11 cellular contexts compared by ENCODE assay signal in the genomic region with DNA sequence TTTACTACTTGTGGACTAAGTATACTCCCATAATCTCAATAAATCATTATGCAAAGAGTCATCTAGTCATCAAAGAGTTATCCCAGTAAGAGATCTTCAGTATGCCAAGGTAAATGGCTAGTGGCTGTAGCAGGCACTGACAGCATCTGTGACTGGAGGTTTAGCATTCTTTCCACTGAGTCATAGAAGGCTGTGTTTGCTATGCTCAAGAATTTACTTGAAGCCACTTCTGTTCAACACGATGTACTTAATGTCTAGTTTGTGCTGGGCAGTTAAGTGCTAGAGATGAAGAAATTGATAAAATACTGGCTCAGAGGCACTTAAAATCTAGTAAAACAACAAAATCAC. TPM values are rescaled to one million over a fixed set of nuclear protein-coding genes. Genes with fewer than 3 reads are reported as not detected.
A peak's percentile ranks its signal among the peaks of the same experiment; 100 is the strongest.
DNase-seq lines count a peak whose midpoint lies in the region; ATAC-seq lines count a peak whose summit lies in the region.
"Had no signal": no experiment of that assay in that cellular context is flagged by ENCODE, and none has a peak within 500 bp of the region (broad histone marks: within the 10 kb centered on the region; RNA-seq: fewer than 3 reads in every experiment).

No MANE protein-coding gene starts in this region.

- DNase-seq in COLO829 (ENCODE audit: low spot score) (peak; percentile 57), HT1080 (ENCODE audit: low read depth) (peak; percentile 85), T47D (ENCODE audit: low read depth in 1 of 2, low spot score in 1 of 2) (peak; percentile 69 to 86), OCI-M1 (lab: John Stamatoyannopoulos, UW) (no peak)
- DNase-seq in naive thymus-derived CD4-positive, alpha-beta T cell, result no peak
- DNase-seq: NCI-H345 had no signal

- no peaks in the 10 kb centered on the region for H3K27me3 Mint-ChIP-seq in naive thymus-derived CD4-positive, alpha-beta T cell

- peak overlapping the region in 5 of 9 donors; percentile 22 to 79 (median 43) for H3K27ac Mint-ChIP-seq in naive thymus-derived CD4-positive, alpha-beta T cell

- H3K4me1 Mint-ChIP-seq in naive thymus-derived CD4-positive, alpha-beta T cell, result peaks cover 15 to 73% (median 33%) of the 10 kb centered on the region in 7 donors

- H3K27ac ChIP-seq in naive thymus-derived CD4-positive, alpha-beta T cell (ENCODE audit: low read depth, low read length), result no peak overlapping the region
- H3K27ac ChIP-seq: HL-60 had no signal

- H3K9me3 Mint-ChIP-seq in naive thymus-derived CD4-positive, alpha-beta T cell, result peaks cover 0 to 3% (median 0%) of the 10 kb centered on the region in 11 donors

- no peak overlapping the region for H3K4me3 Mint-ChIP-seq in naive thymus-derived CD4-positive, alpha-beta T cell

- no peak overlapping the region for H3K4me3 ChIP-seq in naive thymus-derived CD4-positive, alpha-beta T cell (ENCODE audit: low read length)

- CTCF ChIA-PET in naive thymus-derived CD4-positive, alpha-beta T cell (lab: Charles Lee), result no interaction called here

- H3K4me1 ChIP-seq in naive thymus-derived CD4-positive, alpha-beta T cell (ENCODE audit: control insufficient read depth in 2 of 2, insufficient read depth in 2 of 2, low read length in 2 of 2), result no peaks in the 10 kb centered on the region

- no peaks in the 10 kb centered on the region for H3K27me3 ChIP-seq in naive thymus-derived CD4-positive, alpha-beta T cell (ENCODE audit: control insufficient read depth in 2 of 2, insufficient read depth in 2 of 2, low read length in 2 of 2)

- intact Hi-C loops in naive thymus-derived CD4-positive, alpha-beta T cell (cut with micrococcal nuclease), result loop anchor here in 1 of 2 donors (1.0 to 2.0 kb wide), 2 partner anchors 9 to 19 kb away; no protein-coding TSS in a partner anchor

- POLR2A ChIA-PET in naive thymus-derived CD4-positive, alpha-beta T cell (lab: Charles Lee), result no interaction called here

- no peaks in the 10 kb centered on the region for H3K9me3 ChIP-seq in naive thymus-derived CD4-positive, alpha-beta T cell (ENCODE audit: control insufficient read depth in 2 of 3, low read length in 3 of 3)

- ATAC-seq in naive thymus-derived CD4-positive, alpha-beta T cell, result no peak
- ATAC-seq in HG02642 (IDR thresholded peaks at IDR 0.05; ENCODE audit: poor library complexity, unreplicated experiment), result no peak
- ATAC-seq in GM21367 (IDR thresholded peaks at IDR 0.05; ENCODE audit: unreplicated experiment), result no peak
- ATAC-seq in GM19023 (IDR thresholded peaks at IDR 0.05; ENCODE audit: unreplicated experiment), result no peak

- H3K36me3 Mint-ChIP-seq in naive thymus-derived CD4-positive, alpha-beta T cell, result peaks cover 31 to 90% (median 78%) of the 10 kb centered on the region in 5 donors

- H3K36me3 ChIP-seq in naive thymus-derived CD4-positive, alpha-beta T cell (ENCODE audit: control insufficient read depth in 2 of 3, insufficient read depth in 3 of 3, low read length in 3 of 3), result peaks cover 4 to 68% (median 8%) of the 10 kb centered on the region in 3 experiments

- in situ Hi-C loops in T47D (cut with HindIII; ENCODE audit: low pct_unique_long_range_greater_than_20kb, low sequenced_read_pairs), result no loop called here

RNA-seq across cellular contexts. Expression of a gene that starts 13.1 kb away (rescaled TPM):
- 0.14 and 0.20 TPM in 2 replicates for total RNA-seq in HT1080 (2014; rRNA removed; shearing (Covaris generic))
- polyA plus RNA-seq in HT1080 (2015; cell fraction: cytosol; rRNA removed), result 0.25 and 0.34 TPM in 2 replicates
- polyA plus RNA-seq in HT1080 (2015; cell fraction: nucleus; rRNA removed), result 0.35 and 0.99 TPM in 2 replicates
- 10 to 100 TPM in 1 of 5 experiments, under 1 TPM in 3, not detected in 1; 0.13 to 51.8 (median 0.27) TPM for total RNA-seq in naive thymus-derived CD4-positive, alpha-beta T cell
- 1 to 10 TPM; 1.7 to 1.8 TPM for polyA plus RNA-seq in naive thymus-derived CD4-positive, alpha-beta T cell
- total RNA-seq: posterior vena cava had no signal

RNA-seq across cellular contexts. Expression of a gene that starts 40.1 kb away (rescaled TPM):
- total RNA-seq in HT1080 (2014; rRNA removed; shearing (Covaris generic)), result 0.07 and 0.14 TPM in 2 replicates
- polyA plus RNA-seq in HT1080 (2015; cell fraction: cytosol; rRNA removed), result 0.07 and 0.09 TPM in 2 replicates
- polyA plus RNA-seq in HT1080 (2015; cell fraction: nucleus; rRNA removed), result 0.18 and 1.3 TPM in 2 replicates
- 100 to 1,000 TPM; 142 to 309 (median 219) TPM for total RNA-seq in naive thymus-derived CD4-positive, alpha-beta T cell
- polyA plus RNA-seq in naive thymus-derived CD4-positive, alpha-beta T cell, result 100 to 1,000 TPM; 183 to 205 TPM

Comparison
In these comparisons a context has a peak if more than half of its experiments do, and no peak if none do; other contexts are left out.
1. DNase-seq: peak in COLO829 (single experiment), HT1080 (single experiment) and T47D (2 of 2); none in naive thymus-derived CD4-positive, alpha-beta T cell (0 of 9) and OCI-M1 (single experiment).
2. RNA of a gene that starts 40.1 kb away (total RNA-seq): 142 to 309 TPM in naive thymus-derived CD4-positive, alpha-beta T cell; 0.07 to 0.14 TPM in HT1080; every median in the first group is over 100 times any median in the second.